8 cellular contexts compared by ENCODE assay signal in genomic region chr17:29615492-29616299, GRCh38. TPM values are rescaled to one million over a fixed set of nuclear protein-coding genes. Genes with fewer than 3 reads are reported as not detected.
DNase-seq lines count a peak whose midpoint lies in the region; ATAC-seq and TF ChIP-seq lines count a peak whose summit lies in the region.

No MANE protein-coding gene starts in this region.

- no peaks in the 10 kb centered on the region for H4K20me1 ChIP-seq in OCI-LY1 (ENCODE audit: insufficient read depth, low read length)

- H3K4me3 Mint-ChIP-seq in activated T-helper 2 cell treated with anti-CD3 and anti-CD28 coated beads, Interferon-gamma antibody, Interleukin-2, Interleukin-4, amounts not matched to agents 10 μg/mL and 5 μg/mL and 100 μg/mL, durations not matched to agents 14 hours and 24 hours and 36 hours (ENCODE audit: low read depth), result peak overlapping the region; percentile 74

- no peaks in the 10 kb centered on the region for H3K9me2 ChIP-seq in OCI-LY1 (ENCODE audit: low read depth, low read length)

- no peaks in the 10 kb centered on the region for H3K36me3 ChIP-seq in OCI-LY1 (ENCODE audit: insufficient read depth, low read length)
- no peaks in the 10 kb centered on the region for H3K36me3 ChIP-seq in muscle layer of duodenum (ENCODE audit: control insufficient read depth in 1 of 2, insufficient read depth in 2 of 2, low read length in 2 of 2)

- DNase-seq in GM04504 (ENCODE audit: low read depth) (peak; percentile 58), fibroblast of gingiva (ENCODE audit: low read depth) (peak; percentile 81)
- DNase-seq in activated T-helper 2 cell treated with anti-CD3 and anti-CD28 coated beads, Interferon-gamma antibody, Interleukin-2, Interleukin-4, amounts not matched to agents 10 μg/mL and 5 μg/mL and 100 μg/mL, durations not matched to agents 14 hours and 24 hours and 36 hours (ENCODE audit: low spot score), result peak; percentile 82
- DNase-seq in stimulated activated CD8-positive, alpha-beta memory T cell treated with anti-CD3 and anti-CD28 coated beads, Interleukin-7, amount 100 ng/mL, for 48 hours (ENCODE audit: extremely low read depth in 1 of 2, low read depth in 1 of 2), result peak; percentile 71 to 73

- no peaks in the 10 kb centered on the region for H3K27me3 Mint-ChIP-seq in activated T-helper 2 cell treated with anti-CD3 and anti-CD28 coated beads, Interferon-gamma antibody, Interleukin-2, Interleukin-4, amounts not matched to agents 10 μg/mL and 5 μg/mL and 100 μg/mL, durations not matched to agents 14 hours and 24 hours and 36 hours (ENCODE audit: low read depth)

- intact Hi-C loops in activated T-helper 2 cell treated with anti-CD3 and anti-CD28 coated beads, Interferon-gamma antibody, Interleukin-2, Interleukin-4, amounts not matched to agents 10 μg/mL and 5 μg/mL and 100 μg/mL, durations not matched to agents 14 hours and 24 hours and 36 hours (cut with micrococcal nuclease), result loop anchor here (1.0 to 5.0 kb wide), 4 partner anchors 35 to 317 kb away; partner anchors contain the start of gene SSH2

- TF ChIP-seq CTCF in OCI-LY1 (IDR thresholded peaks at IDR 0.05; ENCODE audit: low read length), result no peak

- H3K27me3 ChIP-seq in OCI-LY1 (ENCODE audit: insufficient read depth, low read length), result 0 out of 2 replicates have a peak, but pooled peaks cover 4% of the 10 kb centered on the region
- peaks cover 12% of the 10 kb centered on the region for H3K27me3 ChIP-seq in muscle layer of duodenum (ENCODE audit: low read depth, low read length)

- H3K27ac ChIP-seq in OCI-LY1 (ENCODE audit: low read depth, low read length, poor library complexity, severe bottlenecking) (no peak overlapping the region), muscle layer of duodenum (ENCODE audit: low read length) (no peak overlapping the region)

- H3K27ac Mint-ChIP-seq in activated T-helper 2 cell treated with anti-CD3 and anti-CD28 coated beads, Interferon-gamma antibody, Interleukin-2, Interleukin-4, amounts not matched to agents 10 μg/mL and 5 μg/mL and 100 μg/mL, durations not matched to agents 14 hours and 24 hours and 36 hours, result peak overlapping the region; percentile 65

- ATAC-seq in HG02885 (IDR thresholded peaks at IDR 0.05; ENCODE audit: poor library complexity, unreplicated experiment), result peak; percentile 67
- ATAC-seq in GM21786 (IDR thresholded peaks at IDR 0.05; ENCODE audit: unreplicated experiment), result no peak

- H3K9me3 ChIP-seq in OCI-LY1 (ENCODE audit: low read length) (no peaks in the 10 kb centered on the region), muscle layer of duodenum (ENCODE audit: control insufficient read depth in 1 of 2, low read length in 2 of 2) (no peaks in the 10 kb centered on the region)

- H3K4me2 ChIP-seq in OCI-LY1 (ENCODE audit: low read length), result peak overlapping the region; percentile 82

- H3K4me3 ChIP-seq in OCI-LY1 (ENCODE audit: low read depth, low read length, poor library complexity, severe bottlenecking), result peak overlapping the region; percentile 59
- H3K4me3 ChIP-seq in muscle layer of duodenum (ENCODE audit: low read depth in 1 of 2, low read length in 2 of 2), result peak overlapping the region; percentile 21 to 49

- peaks cover 39% of the 10 kb centered on the region for H3K4me1 Mint-ChIP-seq in activated T-helper 2 cell treated with anti-CD3 and anti-CD28 coated beads, Interferon-gamma antibody, Interleukin-2, Interleukin-4, amounts not matched to agents 10 μg/mL and 5 μg/mL and 100 μg/mL, durations not matched to agents 14 hours and 24 hours and 36 hours (ENCODE audit: low read depth)

- H3K4me1 ChIP-seq in OCI-LY1 (ENCODE audit: insufficient read depth, low read length, severe bottlenecking) (peaks cover 54% of the 10 kb centered on the region), muscle layer of duodenum (ENCODE audit: control insufficient read depth in 1 of 2, insufficient read depth in 2 of 2, low read length in 2 of 2) (peaks cover 27 to 73% of the 10 kb centered on the region in 2 donors)

- H3K36me3 Mint-ChIP-seq in activated T-helper 2 cell treated with anti-CD3 and anti-CD28 coated beads, Interferon-gamma antibody, Interleukin-2, Interleukin-4, amounts not matched to agents 10 μg/mL and 5 μg/mL and 100 μg/mL, durations not matched to agents 14 hours and 24 hours and 36 hours (ENCODE audit: low read depth), result no peaks in the 10 kb centered on the region

- no peaks in the 10 kb centered on the region for H3F3A ChIP-seq in OCI-LY1 (ENCODE audit: insufficient read depth, low read length)

- H3K9me3 Mint-ChIP-seq in activated T-helper 2 cell treated with anti-CD3 and anti-CD28 coated beads, Interferon-gamma antibody, Interleukin-2, Interleukin-4, amounts not matched to agents 10 μg/mL and 5 μg/mL and 100 μg/mL, durations not matched to agents 14 hours and 24 hours and 36 hours, result no peaks in the 10 kb centered on the region

- H3K9ac ChIP-seq in OCI-LY1 (ENCODE audit: low read length), result peak overlapping the region; percentile 42; the same call in 1 of the 2 replicates

- H2AFZ ChIP-seq in OCI-LY1 (ENCODE audit: low read length), result no peak overlapping the region

- H3K79me2 ChIP-seq in OCI-LY1 (ENCODE audit: insufficient read depth, low read length), result no peaks in the 10 kb centered on the region

RNA-seq across cellular contexts. Expression of gene CORO6, which starts 7.0 kb away (rescaled TPM):
- 3.1 and 3.8 TPM in 2 replicates for total RNA-seq in activated T-helper 2 cell treated with anti-CD3 and anti-CD28 coated beads, Interferon-gamma antibody, Interleukin-2, Interleukin-4, amounts not matched to agents 10 μg/mL and 5 μg/mL and 100 μg/mL, durations not matched to agents 14 hours and 24 hours and 36 hours

RNA-seq across cellular contexts. Expression of gene ANKRD13B, which starts 22.8 kb away (rescaled TPM):
- total RNA-seq in activated T-helper 2 cell treated with anti-CD3 and anti-CD28 coated beads, Interferon-gamma antibody, Interleukin-2, Interleukin-4, amounts not matched to agents 10 μg/mL and 5 μg/mL and 100 μg/mL, durations not matched to agents 14 hours and 24 hours and 36 hours, result 34.1 and 41.6 TPM in 2 replicates

RNA-seq across cellular contexts. Expression of gene GIT1, which starts 26.2 kb away (rescaled TPM):
- 67.3 and 72.4 TPM in 2 replicates for total RNA-seq in activated T-helper 2 cell treated with anti-CD3 and anti-CD28 coated beads, Interferon-gamma antibody, Interleukin-2, Interleukin-4, amounts not matched to agents 10 μg/mL and 5 μg/mL and 100 μg/mL, durations not matched to agents 14 hours and 24 hours and 36 hours

RNA-seq across cellular contexts. Expression of gene TP53I13, which starts 47.2 kb away (rescaled TPM):
- total RNA-seq in activated T-helper 2 cell treated with anti-CD3 and anti-CD28 coated beads, Interferon-gamma antibody, Interleukin-2, Interleukin-4, amounts not matched to agents 10 μg/mL and 5 μg/mL and 100 μg/mL, durations not matched to agents 14 hours and 24 hours and 36 hours, result 78.2 and 84.8 TPM in 2 replicates

RNA-seq across cellular contexts. Expression of gene ABHD15, which starts 48.9 kb away (rescaled TPM):
- 19.5 and 20.2 TPM in 2 replicates for total RNA-seq in activated T-helper 2 cell treated with anti-CD3 and anti-CD28 coated beads, Interferon-gamma antibody, Interleukin-2, Interleukin-4, amounts not matched to agents 10 μg/mL and 5 μg/mL and 100 μg/mL, durations not matched to agents 14 hours and 24 hours and 36 hours
